Comparison of ENCODE assay signal across 10 cellular contexts in genomic region chr3:14329116-14329830, GRCh38.
DNase-seq lines count a peak whose midpoint lies in the region; ATAC-seq and TF ChIP-seq lines count a peak whose summit lies in the region.
"Had no signal": no experiment of that assay in that cellular context is flagged by ENCODE, and none has a peak within 500 bp of the region (broad histone marks: within the 10 kb centered on the region; RNA-seq: fewer than 3 reads in every experiment).

No MANE protein-coding gene starts in this region.

- H3K9ac ChIP-seq in HUES64 (ENCODE audit: low read depth, low read length): no peak overlapping the region

- no peak for TF ChIP-seq EP300 in stomach (IDR thresholded peaks at IDR 0.05)

- intact Hi-C loops in stomach (cut with DNase I; ENCODE audit: low total_unique reads): no loop called here
- intact Hi-C loops in heart right ventricle (cut with DNase I): no loop called here

- H3K36me3 ChIP-seq in HUES64 (ENCODE audit: insufficient read depth, low read length): no peaks in the 10 kb centered on the region
- H3K36me3 ChIP-seq in stomach: no peaks in the 10 kb centered on the region
- H3K36me3 ChIP-seq in right atrium auricular region: no peaks in the 10 kb centered on the region
- no peaks in the 10 kb centered on the region for H3K36me3 ChIP-seq in heart right ventricle

- peaks cover 3% of the 10 kb centered on the region; the same call in 1 of the 2 replicates for H3K9me3 ChIP-seq in HUES64 (ENCODE audit: insufficient read depth, low read depth, low read length)
- H3K9me3 ChIP-seq in stomach: no peaks in the 10 kb centered on the region
- H3K9me3 ChIP-seq in right atrium auricular region: no peaks in the 10 kb centered on the region
- H3K9me3 ChIP-seq in heart right ventricle: no peaks in the 10 kb centered on the region

- TF ChIP-seq POLR2A in stomach (IDR thresholded peaks at IDR 0.05): peak in 1 of 4 donors; percentile 16

- H3K4me3 ChIP-seq in HUES64 (ENCODE audit: low read length) (no peak overlapping the region), stomach (no peak overlapping the region), right atrium auricular region (no peak overlapping the region), heart right ventricle (no peak overlapping the region)

- H3K27me3 ChIP-seq in HUES64 (ENCODE audit: insufficient read depth, low read length) (no peaks in the 10 kb centered on the region), stomach (no peaks in the 10 kb centered on the region), right atrium auricular region (no peaks in the 10 kb centered on the region), heart right ventricle (peaks cover 0 to 30% (median 3%) of the 10 kb centered on the region in 7 donors)

- WGBS in HUES64: 45% methylated on average over 11 of the region's 11 CpGs
- WGBS in stomach, 5 donors: 28 to 50% (median 38%) methylated on average over 11 of the region's 11 CpGs
- WGBS in heart right ventricle, 2 donors: 64 to 71% methylated on average over 11 of the region's 11 CpGs

- H3K4me1 ChIP-seq in HUES64 (ENCODE audit: insufficient read depth, low read length) (peaks cover 8% of the 10 kb centered on the region; the same call in 1 of the 2 replicates), stomach (peaks cover 10 to 51% (median 19%) of the 10 kb centered on the region in 4 donors), right atrium auricular region (peaks cover 0 to 8% of the 10 kb centered on the region in 2 donors), heart right ventricle (peaks cover 0 to 8% (median 4%) of the 10 kb centered on the region in 9 donors)

- peak; percentile 56 to 87 for DNase-seq in NOMO-1 (lab: John Stamatoyannopoulos, UW; ENCODE audit: unreplicated experiment in 2 of 2)
- peak; percentile 23 for DNase-seq in fibroblast of peridontal ligament (ENCODE audit: extremely low read depth)
- peak; percentile 75 for DNase-seq in stomach
- DNase-seq in activated T-cell treated with anti-CD3 and anti-CD28 coated beads, Interleukin-2, amount 50 U/mL, for 48 hours: no peak
- DNase-seq in right atrium auricular region (ENCODE audit: low spot score): no peak
- DNase-seq in heart right ventricle: no peak
- DNase-seq in HuH-7 (ENCODE audit: low spot score): no peak
- DNase-seq: OCI-M1 had no signal

- ATAC-seq in heart right ventricle: no peak
- ATAC-seq: naive thymus-derived CD8-positive, alpha-beta T cell had no signal

- peak overlapping the region; percentile 46; the same call in 1 of the 2 replicates for H3K27ac ChIP-seq in HUES64 (ENCODE audit: low read depth, low read length)
- H3K27ac ChIP-seq in stomach: peak overlapping the region; percentile 62 to 89 (median 80)
- no peak overlapping the region for H3K27ac ChIP-seq in right atrium auricular region
- H3K27ac ChIP-seq in heart right ventricle: no peak overlapping the region

- TF ChIP-seq CTCF in stomach (IDR thresholded peaks at IDR 0.05): no peak
- no peak for TF ChIP-seq CTCF in right atrium auricular region (IDR thresholded peaks at IDR 0.05)
- TF ChIP-seq CTCF in heart right ventricle (IDR thresholded peaks at IDR 0.05): no peak

Comparison
In these comparisons a context has a peak if more than half of its experiments do, and no peak if none do; other contexts are left out.
1. H3K27ac ChIP-seq: peak in HUES64 (single experiment) and stomach (5 of 5); none in right atrium auricular region (0 of 2) and heart right ventricle (0 of 10).
2. DNase-seq: peak in NOMO-1 (2 of 2), fibroblast of peridontal ligament (single experiment) and stomach (single experiment); none in activated T-cell treated with anti-CD3 and anti-CD28 coated beads, Interleukin-2, amount 50 U/mL, for 48 hours (0 of 2), right atrium auricular region (single experiment), heart right ventricle (0 of 2) and HuH-7 (single experiment).